Comparison of ENCODE assay signal across 8 cellular contexts in the genomic region with DNA sequence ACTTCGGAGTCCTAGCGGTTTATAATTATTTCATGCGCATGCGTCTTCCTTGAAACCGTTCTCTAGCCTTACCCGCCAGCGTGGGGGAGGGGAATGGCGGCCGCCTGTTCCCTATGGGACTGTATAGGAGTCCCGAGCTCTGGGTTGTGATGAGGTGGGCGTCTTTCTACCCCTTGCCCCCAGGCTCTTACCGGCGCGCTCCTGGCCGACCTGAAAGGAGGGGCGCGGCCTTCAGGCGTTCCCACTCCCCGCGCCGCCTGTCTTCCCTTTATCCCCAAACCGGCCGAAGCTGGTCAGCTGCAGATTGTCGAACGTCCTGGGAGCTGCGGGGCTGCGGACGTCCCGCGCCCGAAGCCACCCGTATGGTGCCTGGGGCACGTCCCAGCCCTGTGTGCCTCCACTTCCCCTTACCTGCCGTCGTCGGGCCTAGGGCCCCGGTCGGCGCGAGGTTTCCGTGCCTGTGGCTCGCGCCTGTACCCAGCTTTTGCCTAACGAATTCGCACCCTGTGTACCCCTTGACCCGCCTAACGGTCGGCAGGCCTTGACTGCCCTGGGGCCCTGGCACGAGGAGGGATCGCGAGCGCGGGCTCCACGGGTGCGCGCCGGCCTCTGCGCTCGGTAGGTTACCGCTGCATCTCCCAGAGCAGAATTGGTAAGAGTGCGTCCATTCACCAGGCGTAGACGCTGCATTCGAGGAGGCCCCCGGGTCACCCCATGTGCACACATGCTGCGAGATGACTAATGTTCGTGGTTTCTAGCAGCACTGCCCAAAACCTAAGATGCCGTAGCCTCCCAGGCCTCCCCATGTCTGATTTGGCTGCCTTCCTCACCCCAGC. TPM values are rescaled to one million over a fixed set of nuclear protein-coding genes. Genes with fewer than 3 reads are reported as not detected.
DNase-seq lines count a peak whose midpoint lies in the region; ATAC-seq, FAIRE-seq and TF ChIP-seq lines count a peak whose summit lies in the region.

No MANE protein-coding gene starts in this region.

- DNase-seq in GM04504 (ENCODE audit: low read depth) (peak; percentile 76), HFFc6 (peak; percentile 85), OCI-M1 (lab: John Stamatoyannopoulos, UW) (peak; percentile 73), pancreas (peak in 4 of 6 donors; percentile 37 to 81 (median 64)), COLO829 (ENCODE audit: low spot score) (no peak), DMS153 treated with DMSO at 0.1 percent for 48 hours (lab: John Stamatoyannopoulos, UW; ENCODE audit: unreplicated experiment) (no peak)
- peak; percentile 32 for DNase-seq in activated gamma-delta T cell treated with anti-CD3 and anti-CD28 coated beads, Interleukin-2, amount 50 U/mL, for 16 hours (ENCODE audit: low read depth)

- TF ChIP-seq POLR2A in gastroesophageal sphincter (IDR thresholded peaks at IDR 0.05), result no peak

- peaks cover 3% of the 10 kb centered on the region; the same call in 1 of the 2 replicates for H3K9me3 Mint-ChIP-seq in HFFc6

- peak overlapping the region; percentile 98 for H3K4me3 Mint-ChIP-seq in HFFc6

- no peak for FAIRE-seq in pancreas (lab: Jason Lieb, UNC)

- peaks cover 42% of the 10 kb centered on the region for H3K36me3 Mint-ChIP-seq in HFFc6 (ENCODE audit: low read depth)

- peak overlapping the region; percentile 99 for H3K27ac Mint-ChIP-seq in HFFc6

- H3K27me3 Mint-ChIP-seq in HFFc6 (ENCODE audit: insufficient read depth), result peaks cover 11% of the 10 kb centered on the region

- H3K4me1 Mint-ChIP-seq in HFFc6 (ENCODE audit: low read depth), result peaks cover 50% of the 10 kb centered on the region

- peak; percentile 0 for ATAC-seq in gastroesophageal sphincter
- ATAC-seq in pancreas, result peak in 2 of 4 donors; percentile 7 to 18

- no peaks in the 10 kb centered on the region for H3K9me3 ChIP-seq in gastroesophageal sphincter
- no peaks in the 10 kb centered on the region for H3K9me3 ChIP-seq in pancreas

- peaks cover 0 to 31% of the 10 kb centered on the region in 2 donors for H3K36me3 ChIP-seq in gastroesophageal sphincter
- H3K36me3 ChIP-seq in pancreas, result peaks cover 0 to 30% (median 6%) of the 10 kb centered on the region in 3 donors

- H3K27ac ChIP-seq in gastroesophageal sphincter (peak overlapping the region; percentile 86 to 100 (median 100)), pancreas (peak overlapping the region; percentile 99 to 100 (median 100))

- intact Hi-C loops in pancreas (cut with DNase I), result no loop called here

- peaks cover 7 to 44% (median 17%) of the 10 kb centered on the region in 3 donors for H3K4me1 ChIP-seq in gastroesophageal sphincter
- H3K4me1 ChIP-seq in pancreas, result peaks cover 21 to 27% (median 22%) of the 10 kb centered on the region in 3 donors

- 0% methylated on average over 5 to 7 of the region's 68 CpGs for WGBS in gastroesophageal sphincter (ENCODE audit: low coverage in 1 of 2), 2 donors
- WGBS in pancreas, 2 donors, result 12% methylated on average over 68 of the region's 68 CpGs

- no peak for TF ChIP-seq CTCF in HFFc6 (IDR thresholded peaks at IDR 0.05)
- peak in 2 of 4 experiments; percentile 6 to 17 for TF ChIP-seq CTCF in gastroesophageal sphincter (IDR thresholded peaks at IDR 0.05)
- TF ChIP-seq CTCF in pancreas (IDR thresholded peaks at IDR 0.05), result no peak

- H3K4me3 ChIP-seq in gastroesophageal sphincter, result peak overlapping the region; percentile 39 to 100
- peak overlapping the region; percentile 39 to 100 (median 71) for H3K4me3 ChIP-seq in pancreas

- TF ChIP-seq EP300 in gastroesophageal sphincter (IDR thresholded peaks at IDR 0.05), result no peak

- H3K27me3 ChIP-seq in gastroesophageal sphincter (no peaks in the 10 kb centered on the region), pancreas (no peaks in the 10 kb centered on the region)

RNA-seq across cellular contexts. Expression of a gene that starts 0.7 kb away (rescaled TPM):
- total RNA-seq in HFFc6 (2021; fragmentation: NEBNext Ultra II Directional; extraction: Animal tissue kit (Norgen Biotek cat#: 25700)), result 100 to 1,000 TPM; 286 to 401 (median 358) TPM
- total RNA-seq in gastroesophageal sphincter (100 to 1,000 TPM; 250 to 604 (median 331) TPM), pancreas (100 to 1,000 TPM; 210 to 384 (median 269) TPM)
- polyA plus RNA-seq in pancreas, result 100 to 1,000 TPM; 341 to 395 TPM

RNA-seq across cellular contexts. Expression of a gene that starts 56.7 kb away (rescaled TPM):
- total RNA-seq in HFFc6 (2021; fragmentation: NEBNext Ultra II Directional; extraction: Animal tissue kit (Norgen Biotek cat#: 25700)), result not detected
- total RNA-seq in gastroesophageal sphincter (not detected), pancreas (not detected)
- not detected for polyA plus RNA-seq in pancreas

Comparison
In these comparisons a context has a peak if more than half of its experiments do, and no peak if none do; other contexts are left out.
1. DNase-seq: peak in GM04504 (single experiment), HFFc6 (single experiment), OCI-M1 (single experiment), activated gamma-delta T cell treated with anti-CD3 and anti-CD28 coated beads, Interleukin-2, amount 50 U/mL, for 16 hours (single experiment) and pancreas (4 of 6); none in COLO829 (single experiment) and DMS153 treated with DMSO at 0.1 percent for 48 hours (single experiment).